ENCODE assay signal across 8 cellular contexts in the genomic region with DNA sequence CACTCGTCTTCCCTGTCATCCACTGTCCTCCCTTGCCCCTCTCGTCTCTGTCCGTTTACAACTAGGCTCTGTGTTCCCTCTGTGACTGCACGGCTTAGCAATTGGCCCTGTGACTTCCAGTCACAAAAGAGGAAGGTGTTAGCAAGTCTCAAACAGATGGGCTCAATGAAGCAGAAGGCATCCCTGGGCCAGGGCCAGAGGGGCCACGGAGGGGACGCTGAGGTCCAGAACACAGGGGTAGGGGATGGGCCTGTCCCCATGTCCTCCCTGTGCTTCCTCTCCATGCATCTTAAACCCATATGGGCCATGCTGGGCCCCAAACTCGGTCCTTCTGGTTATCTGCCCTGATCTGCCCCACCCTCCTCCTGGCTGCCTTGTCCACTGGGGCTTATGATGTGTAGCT. TPM values are rescaled to one million over a fixed set of nuclear protein-coding genes. Genes with fewer than 3 reads are reported as not detected.
DNase-seq lines count a peak whose midpoint lies in the region; ATAC-seq and TF ChIP-seq lines count a peak whose summit lies in the region.

A gene with protein sequence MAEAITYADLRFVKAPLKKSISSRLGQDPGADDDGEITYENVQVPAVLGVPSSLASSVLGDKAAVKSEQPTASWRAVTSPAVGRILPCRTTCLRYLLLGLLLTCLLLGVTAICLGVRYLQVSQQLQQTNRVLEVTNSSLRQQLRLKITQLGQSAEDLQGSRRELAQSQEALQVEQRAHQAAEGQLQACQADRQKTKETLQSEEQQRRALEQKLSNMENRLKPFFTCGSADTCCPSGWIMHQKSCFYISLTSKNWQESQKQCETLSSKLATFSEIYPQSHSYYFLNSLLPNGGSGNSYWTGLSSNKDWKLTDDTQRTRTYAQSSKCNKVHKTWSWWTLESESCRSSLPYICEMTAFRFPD (minus strand): TSS at position 89 of the 403 bp plus-strand sequence. CDS start 110 bp downstream, outside the sequence.

- no peak for DNase-seq in activated T-cell treated with anti-CD3 and anti-CD28 coated beads, Interleukin-2, amount 50 U/mL, for 72 hours
- DNase-seq in activated T-cell treated with anti-CD3 and anti-CD28 coated beads for 4 hours (no peak), kidney epithelial cell (ENCODE audit: low read depth) (no peak), upper lobe of right lung (no peak), RPMI8226 (no peak), NOMO-1 treated with DMSO at 0.1 percent for 48 hours (lab: John Stamatoyannopoulos, UW; ENCODE audit: unreplicated experiment) (no peak), NCI-H2227 treated with DMSO at 0.1 percent for 48 hours (lab: John Stamatoyannopoulos, UW) (no peak)
- no peak for DNase-seq in activated naive CD8-positive, alpha-beta T cell treated with anti-CD3 and anti-CD28 coated beads for 36 hours

- H3K9me3 ChIP-seq in upper lobe of right lung = no peaks in the 10 kb centered on the region

- peaks cover 19% of the 10 kb centered on the region for H3K27me3 ChIP-seq in kidney epithelial cell (ENCODE audit: control insufficient read depth, insufficient read depth, low read length)
- no peaks in the 10 kb centered on the region for H3K27me3 ChIP-seq in upper lobe of right lung

- ATAC-seq in activated T-cell treated with anti-CD3 and anti-CD28 coated beads, Interleukin-2, amount 50 U/mL, for 72 hours (replicated peaks in 1 of 2) = no peak
- peak; percentile 57 for ATAC-seq in upper lobe of right lung

- peak within 1 kb of the TSS; percentile 51 for H3K27ac ChIP-seq in upper lobe of right lung

- H3K27me3 Mint-ChIP-seq in activated T-cell treated with anti-CD3 and anti-CD28 coated beads, Interleukin-2, amount 50 U/mL, for 72 hours (ENCODE audit: low read depth) = no peaks in the 10 kb centered on the region
- H3K27me3 Mint-ChIP-seq in activated naive CD8-positive, alpha-beta T cell treated with anti-CD3 and anti-CD28 coated beads for 36 hours = no peaks in the 10 kb centered on the region

- H3K27ac Mint-ChIP-seq in activated T-cell treated with anti-CD3 and anti-CD28 coated beads, Interleukin-2, amount 50 U/mL, for 72 hours = peak within 1 kb of the TSS; percentile 92
- peak within 1 kb of the TSS; percentile 96 for H3K27ac Mint-ChIP-seq in activated naive CD8-positive, alpha-beta T cell treated with anti-CD3 and anti-CD28 coated beads for 36 hours

- H3K4me3 ChIP-seq in kidney epithelial cell (ENCODE audit: low read depth, low read length) = peak within 1 kb of the TSS; percentile 16
- peak within 1 kb of the TSS; percentile 52 for H3K4me3 ChIP-seq in upper lobe of right lung

- no peaks in the 10 kb centered on the region for H3K9me3 Mint-ChIP-seq in activated T-cell treated with anti-CD3 and anti-CD28 coated beads, Interleukin-2, amount 50 U/mL, for 72 hours
- H3K9me3 Mint-ChIP-seq in activated naive CD8-positive, alpha-beta T cell treated with anti-CD3 and anti-CD28 coated beads for 36 hours = no peaks in the 10 kb centered on the region

- peaks cover 46% of the 10 kb centered on the region for H3K4me1 Mint-ChIP-seq in activated T-cell treated with anti-CD3 and anti-CD28 coated beads, Interleukin-2, amount 50 U/mL, for 72 hours (ENCODE audit: low read depth)
- H3K4me1 Mint-ChIP-seq in activated naive CD8-positive, alpha-beta T cell treated with anti-CD3 and anti-CD28 coated beads for 36 hours = peaks cover 58% of the 10 kb centered on the region

- intact Hi-C loops in upper lobe of right lung (cut with DNase I) = no loop called here

- H3K4me1 ChIP-seq in upper lobe of right lung = peaks cover 11% of the 10 kb centered on the region

- no peaks in the 10 kb centered on the region for H3K36me3 ChIP-seq in kidney epithelial cell (ENCODE audit: control insufficient read depth, insufficient read depth, low read length)
- no peaks in the 10 kb centered on the region for H3K36me3 ChIP-seq in upper lobe of right lung

- TF ChIP-seq CTCF in kidney epithelial cell (IDR thresholded peaks at IDR 0.05; ENCODE audit: insufficient read depth, low read length, poor library complexity, severe bottlenecking) (no peak), upper lobe of right lung (IDR thresholded peaks at IDR 0.05) (no peak)

- peak within 1 kb of the TSS; percentile 90 to 93 for H3K4me3 Mint-ChIP-seq in activated T-cell treated with anti-CD3 and anti-CD28 coated beads, Interleukin-2, amount 50 U/mL, for 72 hours
- H3K4me3 Mint-ChIP-seq in activated naive CD8-positive, alpha-beta T cell treated with anti-CD3 and anti-CD28 coated beads for 36 hours = peak within 1 kb of the TSS; percentile 87

- no peaks in the 10 kb centered on the region for H3K36me3 Mint-ChIP-seq in activated T-cell treated with anti-CD3 and anti-CD28 coated beads, Interleukin-2, amount 50 U/mL, for 72 hours (ENCODE audit: insufficient read depth in 2 of 2)
- peaks cover 5% of the 10 kb centered on the region for H3K36me3 Mint-ChIP-seq in activated naive CD8-positive, alpha-beta T cell treated with anti-CD3 and anti-CD28 coated beads for 36 hours

RNA-seq across cellular contexts. Expression of the gene that starts here (rescaled TPM):
- 10 to 100 TPM; 28.7 to 31.9 TPM for total RNA-seq in activated T-cell treated with anti-CD3 and anti-CD28 coated beads, Interleukin-2, amount 50 U/mL, for 72 hours
- 10 to 100 TPM; 11.4 to 11.5 TPM for total RNA-seq in activated naive CD8-positive, alpha-beta T cell treated with anti-CD3 and anti-CD28 coated beads for 36 hours
- total RNA-seq in kidney epithelial cell = 1.7 and 2.7 TPM in 2 replicates
- total RNA-seq in upper lobe of right lung = 3.0 TPM
